8 cellular contexts compared by ENCODE assay signal in the genomic region with DNA sequence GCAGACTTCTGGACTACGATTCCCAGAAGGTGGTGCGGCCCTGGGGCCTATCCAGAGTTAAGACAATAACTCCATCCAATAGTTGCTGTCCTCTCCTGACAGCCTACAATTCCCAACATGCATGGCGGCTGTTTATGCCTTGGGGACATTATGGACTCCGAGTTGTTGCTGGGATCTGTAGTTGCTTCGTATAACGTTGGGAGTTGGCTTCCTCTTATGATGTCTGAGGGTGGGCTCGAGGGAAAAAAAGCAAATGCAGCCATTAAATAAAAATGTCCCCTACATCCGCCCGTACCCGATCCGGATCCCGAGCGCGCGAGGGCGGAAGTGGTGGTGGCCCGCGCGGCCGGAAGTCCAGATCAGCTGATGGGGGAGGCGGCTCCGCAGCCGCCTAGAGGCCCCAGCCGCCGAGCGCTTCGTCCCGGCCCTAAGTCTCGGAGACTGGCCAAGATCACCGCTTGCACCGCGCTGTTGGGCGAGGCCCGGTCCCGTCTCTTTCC. TPM values are rescaled to one million over a fixed set of nuclear protein-coding genes. Genes with fewer than 3 reads are reported as not detected.
A peak's percentile ranks its signal among the peaks of the same experiment; 100 is the strongest.
DNase-seq lines count a peak whose midpoint lies in the region; ATAC-seq, FAIRE-seq and TF ChIP-seq lines count a peak whose summit lies in the region.

A gene with protein sequence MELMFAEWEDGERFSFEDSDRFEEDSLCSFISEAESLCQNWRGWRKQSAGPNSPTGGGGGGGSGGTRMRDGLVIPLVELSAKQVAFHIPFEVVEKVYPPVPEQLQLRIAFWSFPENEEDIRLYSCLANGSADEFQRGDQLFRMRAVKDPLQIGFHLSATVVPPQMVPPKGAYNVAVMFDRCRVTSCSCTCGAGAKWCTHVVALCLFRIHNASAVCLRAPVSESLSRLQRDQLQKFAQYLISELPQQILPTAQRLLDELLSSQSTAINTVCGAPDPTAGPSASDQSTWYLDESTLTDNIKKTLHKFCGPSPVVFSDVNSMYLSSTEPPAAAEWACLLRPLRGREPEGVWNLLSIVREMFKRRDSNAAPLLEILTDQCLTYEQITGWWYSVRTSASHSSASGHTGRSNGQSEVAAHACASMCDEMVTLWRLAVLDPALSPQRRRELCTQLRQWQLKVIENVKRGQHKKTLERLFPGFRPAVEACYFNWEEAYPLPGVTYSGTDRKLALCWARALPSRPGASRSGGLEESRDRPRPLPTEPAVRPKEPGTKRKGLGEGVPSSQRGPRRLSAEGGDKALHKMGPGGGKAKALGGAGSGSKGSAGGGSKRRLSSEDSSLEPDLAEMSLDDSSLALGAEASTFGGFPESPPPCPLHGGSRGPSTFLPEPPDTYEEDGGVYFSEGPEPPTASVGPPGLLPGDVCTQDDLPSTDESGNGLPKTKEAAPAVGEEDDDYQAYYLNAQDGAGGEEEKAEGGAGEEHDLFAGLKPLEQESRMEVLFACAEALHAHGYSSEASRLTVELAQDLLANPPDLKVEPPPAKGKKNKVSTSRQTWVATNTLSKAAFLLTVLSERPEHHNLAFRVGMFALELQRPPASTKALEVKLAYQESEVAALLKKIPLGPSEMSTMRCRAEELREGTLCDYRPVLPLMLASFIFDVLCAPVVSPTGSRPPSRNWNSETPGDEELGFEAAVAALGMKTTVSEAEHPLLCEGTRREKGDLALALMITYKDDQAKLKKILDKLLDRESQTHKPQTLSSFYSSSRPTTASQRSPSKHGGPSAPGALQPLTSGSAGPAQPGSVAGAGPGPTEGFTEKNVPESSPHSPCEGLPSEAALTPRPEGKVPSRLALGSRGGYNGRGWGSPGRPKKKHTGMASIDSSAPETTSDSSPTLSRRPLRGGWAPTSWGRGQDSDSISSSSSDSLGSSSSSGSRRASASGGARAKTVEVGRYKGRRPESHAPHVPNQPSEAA (N-terminal part only) (plus strand): TSS at position 386 of the 500 bp plus-strand sequence. CDS start 273 bp downstream, outside the sequence.

- peak within 1 kb of the TSS; percentile 77 for H2BK120ac ChIP-seq in trophoblast cell (ENCODE audit: insufficient read depth, low read length, poor library complexity)

- in situ Hi-C loops in transverse colon (cut with MboI; ENCODE audit: low pct_ligation_motif_present in 1 of 4, low pct_unique_long_range_greater_than_20kb in 1 of 4, low sequenced_read_pairs in 3 of 4): no loop called here

- no peak within 1 kb of the TSS for H3K23ac ChIP-seq in trophoblast cell (ENCODE audit: low read length)

- H3K27me3 ChIP-seq in adrenal gland (no peaks in the 10 kb centered on the region), trophoblast cell (ENCODE audit: insufficient read depth, low read length) (no peaks in the 10 kb centered on the region), transverse colon (no peaks in the 10 kb centered on the region)

- H3K4me1 ChIP-seq in adrenal gland (replicated peaks in 1 of 2) (peaks cover 27 to 52% of the 10 kb centered on the region in 2 donors), trophoblast cell (ENCODE audit: control insufficient read depth in 1 of 2, insufficient read depth in 2 of 2, low read length in 2 of 2) (peaks cover 4% of the 10 kb centered on the region in 2 experiments), transverse colon (peaks cover 24 to 59% (median 46%) of the 10 kb centered on the region in 4 donors)

- peak within 1 kb of the TSS; percentile 93 for H3K18ac ChIP-seq in trophoblast cell (ENCODE audit: low read length)

- H3K79me1 ChIP-seq in trophoblast cell (ENCODE audit: low read length): peaks cover 13% of the 10 kb centered on the region

- peak; percentile 83 for ATAC-seq in HG02852 (IDR thresholded peaks at IDR 0.05; ENCODE audit: unreplicated experiment)

- DNase-seq in GM12892 (ENCODE audit: insufficient read length) (peak; percentile 92), NCI-H146 (lab: John Stamatoyannopoulos, UW) (peak; percentile 94), T-helper 1 cell (peak; percentile 72 to 90 (median 81)), adrenal gland (peak; percentile 87 to 96 (median 91)), cardiac septum (ENCODE audit: low spot score) (peak; percentile 94), trophoblast cell (peak; percentile 86 to 92), transverse colon (peak; percentile 88)

- 0% methylated on average over 7 to 35 of the region's 35 CpGs for WGBS in adrenal gland, 4 donors
- WGBS in trophoblast cell (ENCODE audit: extremely low coverage, insufficient coverage, insufficient read length): no CpG with 5 or more reads among the region's 35 CpGs
- 0% methylated on average over 4 to 35 of the region's 35 CpGs for WGBS in transverse colon (ENCODE audit: low coverage in 1 of 2), 2 donors

- peak within 1 kb of the TSS; percentile 89 for H4K8ac ChIP-seq in trophoblast cell (ENCODE audit: low read depth, low read length)

- H3K4me3 ChIP-seq in adrenal gland: peak within 1 kb of the TSS; percentile 56 to 85 (median 70)
- peak within 1 kb of the TSS; percentile 84 for H3K4me3 ChIP-seq in trophoblast cell (ENCODE audit: low read depth, low read length)
- H3K4me3 ChIP-seq in transverse colon: peak within 1 kb of the TSS; percentile 76 to 95 (median 78)

- peak; percentile 100 for FAIRE-seq in GM12892 (lab: Jason Lieb, UNC)

- H3K9ac ChIP-seq in trophoblast cell (ENCODE audit: low read length): peak within 1 kb of the TSS; percentile 80

- peak within 1 kb of the TSS; percentile 60 for H2AK5ac ChIP-seq in trophoblast cell (ENCODE audit: low read length)

- H2AFZ ChIP-seq in trophoblast cell (ENCODE audit: insufficient read depth, low read length, poor library complexity): peak within 1 kb of the TSS; percentile 82

- H3K4me2 ChIP-seq in trophoblast cell (ENCODE audit: low read length): peak within 1 kb of the TSS; percentile 77

- TF ChIP-seq CTCF in adrenal gland (IDR thresholded peaks at IDR 0.05): no peak
- TF ChIP-seq CTCF in transverse colon (IDR thresholded peaks at IDR 0.05): peak in 1 of 5 experiments; percentile 7

- H3K36me3 ChIP-seq in adrenal gland (replicated peaks in 1 of 2) (peaks cover 0 to 17% of the 10 kb centered on the region in 2 donors), trophoblast cell (ENCODE audit: control insufficient read depth in 1 of 2, insufficient read depth in 2 of 2, low read length in 2 of 2) (peaks cover 17 to 21% of the 10 kb centered on the region in 2 experiments), transverse colon (peaks cover 0 to 11% (median 5%) of the 10 kb centered on the region in 4 donors)

- peak; percentile 64; the same call in 1 of the 2 replicates for TF ChIP-seq POLR2A in GM12892 (IDR thresholded peaks at IDR 0.05; ENCODE audit: low read depth, low read length)
- peak; percentile 76 to 78 for TF ChIP-seq POLR2A in adrenal gland (IDR thresholded peaks at IDR 0.05)
- peak; percentile 84 for TF ChIP-seq POLR2A in transverse colon (IDR thresholded peaks at IDR 0.05)

- peak within 1 kb of the TSS; percentile 73 for H2BK5ac ChIP-seq in trophoblast cell (ENCODE audit: low read depth, low read length, poor library complexity)

- H3K79me2 ChIP-seq in trophoblast cell (ENCODE audit: control insufficient read depth, insufficient read depth, low read length, poor library complexity): peaks cover 21% of the 10 kb centered on the region

- intact Hi-C loops in adrenal gland (cut with DNase I) (no loop called here), cardiac septum (cut with DNase I) (loop anchor here (1.0 kb wide), 1 partner anchor 26 kb away; a partner anchor contains a TSS), transverse colon (cut with DNase I; ENCODE audit: low total_unique reads) (no loop called here)

- peak within 1 kb of the TSS; percentile 89 for H3K14ac ChIP-seq in trophoblast cell (ENCODE audit: low read length)

- TF ChIP-seq EP300 in transverse colon (IDR thresholded peaks at IDR 0.05; ENCODE audit: low read depth): peak; percentile 8

- H3K4ac ChIP-seq in trophoblast cell (ENCODE audit: low read depth, low read length): peak within 1 kb of the TSS; percentile 77

- no peaks in the 10 kb centered on the region for H3K9me3 ChIP-seq in adrenal gland (replicated peaks in 1 of 3)
- no peaks in the 10 kb centered on the region for H3K9me3 ChIP-seq in trophoblast cell (ENCODE audit: insufficient read depth, low read depth, low read length)
- no peaks in the 10 kb centered on the region for H3K9me3 ChIP-seq in transverse colon

- H3K27ac ChIP-seq in adrenal gland: peak within 1 kb of the TSS; percentile 86 to 97 (median 92)
- peak within 1 kb of the TSS; percentile 70 for H3K27ac ChIP-seq in trophoblast cell (ENCODE audit: low read depth, low read length)
- peak within 1 kb of the TSS; percentile 90 to 97 (median 94) for H3K27ac ChIP-seq in transverse colon

- peak within 1 kb of the TSS; percentile 86 for H4K91ac ChIP-seq in trophoblast cell (ENCODE audit: low read depth, low read length)

- H4K12ac ChIP-seq in trophoblast cell (ENCODE audit: low read depth, low read length): peak within 1 kb of the TSS; percentile 62

- no peak within 1 kb of the TSS for H2BK12ac ChIP-seq in trophoblast cell (ENCODE audit: low read length)

RNA-seq across cellular contexts. Expression of the gene that starts here (rescaled TPM):
- polyA plus RNA-seq in GM12892 (2012; ENCODE audit: missing spikeins): 38.4 TPM
- total RNA-seq in adrenal gland (100 to 1,000 TPM in 5 of 8 donors, 10 to 100 TPM in 3; 73.5 to 197 (median 114) TPM), cardiac septum (57.1 TPM), transverse colon (100 to 1,000 TPM in 3 of 4 donors, 10 to 100 TPM in 1; 94.5 to 530 (median 188) TPM)
- 100 to 1,000 TPM in 2 of 3 donors, 10 to 100 TPM in 1; 74.4 to 714 (median 520) TPM for polyA plus RNA-seq in adrenal gland
- polyA plus RNA-seq in trophoblast cell (2013): 129 and 133 TPM in 2 replicates

Comparison
In these comparisons a context has a peak if more than half of its experiments do, and no peak if none do; other contexts are left out.
1. Peak in every context shown above with its lines: DNase-seq, ATAC-seq, H3K4me3 ChIP-seq and H3K27ac ChIP-seq.